In the genomic region with DNA sequence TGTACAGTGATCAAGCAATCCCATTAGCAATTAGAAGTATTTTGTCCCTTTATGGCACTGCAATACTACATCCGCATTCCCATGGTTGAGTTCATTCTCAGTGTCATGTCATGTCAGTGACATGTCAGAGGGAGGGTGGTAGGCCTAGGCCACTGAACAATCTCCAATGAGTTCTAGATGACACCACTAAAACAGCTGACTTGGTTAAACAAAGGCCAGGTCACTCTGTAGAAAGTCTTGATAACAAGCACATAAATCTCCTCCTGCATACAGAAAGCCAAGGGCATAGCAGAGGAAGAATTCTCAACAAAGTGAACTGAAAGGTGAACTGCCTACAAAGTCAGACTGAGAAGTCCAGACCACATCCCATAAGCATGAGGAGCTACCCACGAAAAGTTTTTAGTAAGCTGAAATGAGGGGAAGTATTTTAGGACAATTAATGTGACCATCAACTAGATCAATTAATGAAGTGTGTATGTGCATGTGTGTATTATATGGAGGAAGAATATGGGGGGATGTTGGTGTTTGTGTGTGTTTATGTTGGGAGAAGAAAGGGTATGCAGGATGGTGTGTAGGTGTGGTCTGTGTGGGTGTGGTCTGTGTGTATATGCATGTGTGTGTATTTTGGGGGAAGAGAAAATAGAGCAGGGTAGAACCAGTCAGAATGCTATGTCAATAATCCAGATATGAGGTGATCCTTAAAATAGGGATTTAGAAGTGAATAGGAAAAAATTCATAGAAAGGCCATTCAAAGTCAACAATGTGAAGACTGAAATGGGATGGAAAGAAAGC, we compare ENCODE assay signal across 29 cellular contexts.
DNase-seq lines count a peak whose midpoint lies in the region; ATAC-seq and TF ChIP-seq lines count a peak whose summit lies in the region.
"Had no signal": no experiment of that assay in that cellular context is flagged by ENCODE, and none has a peak within 500 bp of the region (broad histone marks: within the 10 kb centered on the region; RNA-seq: fewer than 3 reads in every experiment).

No MANE protein-coding gene starts in this region.

- TF ChIP-seq CTCF in HEK293 (tag by site-specific recombination; IDR thresholded peaks at IDR 0.05) (no peak), hepatocyte (IDR thresholded peaks at IDR 0.05; ENCODE audit: poor library complexity) (no peak), MCF 10A (IDR thresholded peaks at IDR 0.05; ENCODE audit: unreplicated experiment) (no peak)

- H3K4me1 ChIP-seq in HEK293 (ENCODE audit: control insufficient read depth, insufficient read depth, low read length) (no peaks in the 10 kb centered on the region), hepatocyte (ENCODE audit: insufficient read depth) (peaks cover 9% of the 10 kb centered on the region), subcutaneous abdominal adipose tissue (ENCODE audit: control insufficient read depth in 5 of 5, insufficient read depth in 5 of 5, low read length in 5 of 5) (peaks cover 0 to 64% (median 39%) of the 10 kb centered on the region in 5 donors)
- H3K4me1 ChIP-seq: SJSA1 had no signal

- H3K9ac ChIP-seq in subcutaneous abdominal adipose tissue (ENCODE audit: low read length in 5 of 5) = no peak overlapping the region

- peaks cover 7% of the 10 kb centered on the region for H3K4me1 Mint-ChIP-seq in activated CD4-positive, alpha-beta T cell treated with anti-CD3 and anti-CD28 coated beads, Interleukin-2, amount 10 ng/mL, durations not matched to agents 24 days and 14 days
- peaks cover 46% of the 10 kb centered on the region for H3K4me1 Mint-ChIP-seq in MCF 10A (ENCODE audit: insufficient read depth, unreplicated experiment)
- H3K4me1 Mint-ChIP-seq: activated naive CD8-positive, alpha-beta T cell treated with anti-CD3 and anti-CD28 coated beads, Interleukin-2, amount 10 ng/mL, durations not matched to agents 7 days and 5 days; naive B cell; T-cell had no signal

- DNase-seq in activated CD4-positive, alpha-beta T cell treated with anti-CD3 and anti-CD28 coated beads, Interleukin-2, amount 10 ng/mL, durations not matched to agents 24 days and 14 days = peak; percentile 32
- no peak for DNase-seq in activated CD4-positive, alpha-beta T cell treated with anti-CD3 and anti-CD28 coated beads for 48 hours
- peak; percentile 18 for DNase-seq in hepatocyte (ENCODE audit: low spot score)
- DNase-seq in DMS114 treated with DMSO at 0.1 percent for 48 hours (lab: John Stamatoyannopoulos, UW; ENCODE audit: unreplicated experiment) = no peak
- no peak for DNase-seq in MCF 10A (ENCODE audit: unreplicated experiment)
- DNase-seq: activated CD8-positive, alpha-beta T cell treated with anti-CD3 and anti-CD28 coated beads for 36 hours; activated effector memory CD4-positive, alpha-beta T cell treated with anti-CD3 and anti-CD28 coated beads, Interleukin-2, amount 50 U/mL, for 16 hours; activated naive CD8-positive, alpha-beta T cell treated with anti-CD3 and anti-CD28 coated beads, Interleukin-2, amount 10 ng/mL, durations not matched to agents 7 days and 5 days; AML-193; CD8-positive, alpha-beta T cell; cerebellar nuclear complex; DMS153; dorsolateral prefrontal cortex; glutamatergic neuron; kidney glomerular epithelial cell; mesenchymal stem cell; naive B cell; NCI-H1105; NCI-H1930; NCI-H2227 treated with DMSO at 0.1 percent for 48 hours; nucleus accumbens; stimulated activated CD4-positive, alpha-beta T cell treated with anti-CD3 and anti-CD28 coated beads, Interleukin-4, amount 100 ng/mL, for 24 hours; stimulated activated naive CD4-positive, alpha-beta T cell treated with Interleukin-2 at 50 U/mL for 16 hours; T-cell had no signal

- no peak overlapping the region for H2AFZ ChIP-seq in hepatocyte

- BruUV-seq in MCF 10A (replicated peaks; lab: Mats Ljungman, UMichigan) = no TSS peak

- H3K9me3 Mint-ChIP-seq in activated CD4-positive, alpha-beta T cell treated with anti-CD3 and anti-CD28 coated beads, Interleukin-2, amount 10 ng/mL, durations not matched to agents 24 days and 14 days = no peaks in the 10 kb centered on the region
- H3K9me3 Mint-ChIP-seq in MCF 10A (ENCODE audit: unreplicated experiment) = no peaks in the 10 kb centered on the region
- H3K9me3 Mint-ChIP-seq: activated CD8-positive, alpha-beta T cell treated with anti-CD3 and anti-CD28 coated beads for 36 hours; activated naive CD8-positive, alpha-beta T cell treated with anti-CD3 and anti-CD28 coated beads, Interleukin-2, amount 10 ng/mL, durations not matched to agents 7 days and 5 days; CD8-positive, alpha-beta T cell; naive B cell; T-cell had no signal

- H3K4me3 ChIP-seq in HEK293 (ENCODE audit: low read depth, low read length) (no peak overlapping the region), hepatocyte (no peak overlapping the region), subcutaneous abdominal adipose tissue (ENCODE audit: low read depth in 1 of 5, low read length in 5 of 5) (no peak overlapping the region)
- H3K4me3 ChIP-seq: dorsolateral prefrontal cortex, SJSA1 had no signal

- 92% methylated on average over 2 of the region's 2 CpGs for WGBS in hepatocyte (ENCODE audit: low lambda C conversion rate, missing lambda C conversion rate)

- H3K9me2 ChIP-seq in hepatocyte (replicated peaks; ENCODE audit: insufficient read depth) = no peaks in the 10 kb centered on the region

- H3K36me3 ChIP-seq in HEK293 (ENCODE audit: control insufficient read depth in 2 of 2, insufficient read depth in 1 of 2, low read length in 2 of 2) = no peaks in the 10 kb centered on the region
- no peaks in the 10 kb centered on the region for H3K36me3 ChIP-seq in hepatocyte (replicated peaks; ENCODE audit: insufficient read depth, low read depth)
- no peaks in the 10 kb centered on the region for H3K36me3 ChIP-seq in subcutaneous abdominal adipose tissue (ENCODE audit: control insufficient read depth in 5 of 5, insufficient read depth in 5 of 5, low read length in 5 of 5)
- H3K36me3 ChIP-seq: SJSA1 had no signal

- no peak for ATAC-seq in HG02642 (IDR thresholded peaks at IDR 0.05; ENCODE audit: poor library complexity, unreplicated experiment)
- ATAC-seq: activated CD8-positive, alpha-beta T cell treated with anti-CD3 and anti-CD28 coated beads for 36 hours; CD8-positive, alpha-beta T cell; T-cell had no signal

- intact Hi-C loops in activated CD4-positive, alpha-beta T cell treated with anti-CD3 and anti-CD28 coated beads, Interleukin-2, amount 10 ng/mL, durations not matched to agents 24 days and 14 days (cut with micrococcal nuclease) = no loop called here
- intact Hi-C loops in MCF 10A (cut with micrococcal nuclease) = no loop called here

- H3K36me3 Mint-ChIP-seq in activated CD4-positive, alpha-beta T cell treated with anti-CD3 and anti-CD28 coated beads, Interleukin-2, amount 10 ng/mL, durations not matched to agents 24 days and 14 days (ENCODE audit: low read depth) = no peaks in the 10 kb centered on the region
- no peaks in the 10 kb centered on the region for H3K36me3 Mint-ChIP-seq in MCF 10A (ENCODE audit: insufficient read depth, unreplicated experiment)
- H3K36me3 Mint-ChIP-seq: activated naive CD8-positive, alpha-beta T cell treated with anti-CD3 and anti-CD28 coated beads, Interleukin-2, amount 10 ng/mL, durations not matched to agents 7 days and 5 days; CD8-positive, alpha-beta T cell; T-cell had no signal

- no peak overlapping the region for H3K4me3 Mint-ChIP-seq in activated CD4-positive, alpha-beta T cell treated with anti-CD3 and anti-CD28 coated beads, Interleukin-2, amount 10 ng/mL, durations not matched to agents 24 days and 14 days
- H3K4me3 Mint-ChIP-seq in MCF 10A (ENCODE audit: unreplicated experiment) = no peak overlapping the region
- H3K4me3 Mint-ChIP-seq: activated CD8-positive, alpha-beta T cell treated with anti-CD3 and anti-CD28 coated beads for 36 hours; activated naive CD8-positive, alpha-beta T cell treated with anti-CD3 and anti-CD28 coated beads, Interleukin-2, amount 10 ng/mL, durations not matched to agents 7 days and 5 days; CD8-positive, alpha-beta T cell; naive B cell; T-cell had no signal

- H3K27ac ChIP-seq in HEK293 (ENCODE audit: extremely low read depth, low read depth, low read length) = no peak overlapping the region
- H3K27ac ChIP-seq in hepatocyte = no peak overlapping the region
- H3K27ac ChIP-seq in subcutaneous abdominal adipose tissue (ENCODE audit: low read depth, low read length) = peak overlapping the region; percentile 71
- H3K27ac ChIP-seq: 22Rv1, SJSA1 had no signal

- no peak overlapping the region for H3K27ac Mint-ChIP-seq in activated CD4-positive, alpha-beta T cell treated with anti-CD3 and anti-CD28 coated beads, Interleukin-2, amount 10 ng/mL, durations not matched to agents 24 days and 14 days
- no peak overlapping the region for H3K27ac Mint-ChIP-seq in MCF 10A (ENCODE audit: low read depth, unreplicated experiment)
- H3K27ac Mint-ChIP-seq: activated CD8-positive, alpha-beta T cell treated with anti-CD3 and anti-CD28 coated beads for 36 hours; activated naive CD8-positive, alpha-beta T cell treated with anti-CD3 and anti-CD28 coated beads, Interleukin-2, amount 10 ng/mL, durations not matched to agents 7 days and 5 days; CD8-positive, alpha-beta T cell; naive B cell; T-cell had no signal

- no peaks in the 10 kb centered on the region for H3K27me3 Mint-ChIP-seq in activated CD4-positive, alpha-beta T cell treated with anti-CD3 and anti-CD28 coated beads, Interleukin-2, amount 10 ng/mL, durations not matched to agents 24 days and 14 days
- H3K27me3 Mint-ChIP-seq in MCF 10A (ENCODE audit: insufficient read depth, unreplicated experiment) = no peaks in the 10 kb centered on the region
- H3K27me3 Mint-ChIP-seq: activated naive CD8-positive, alpha-beta T cell treated with anti-CD3 and anti-CD28 coated beads, Interleukin-2, amount 10 ng/mL, durations not matched to agents 7 days and 5 days had no signal

- no peaks in the 10 kb centered on the region for H4K20me1 ChIP-seq in hepatocyte (ENCODE audit: insufficient read depth, poor library complexity, severe bottlenecking)

- POLR2A ChIA-PET in HEK293 (lab: Yijun Ruan, JAX) = interaction anchor here (0.7 kb wide), 1 partner anchor 55 kb away, joined by 4 read pairs; no protein-coding TSS in a partner anchor
- POLR2A ChIA-PET in MCF 10A (lab: Yijun Ruan, JAX) = interaction anchor here (0.6 to 1.6 kb wide), 4 partner anchors 34 to 242 kb away, joined by 3 read pairs; no protein-coding TSS in a partner anchor

- peaks cover 5% of the 10 kb centered on the region for H3K79me2 ChIP-seq in hepatocyte

- H3K9me3 ChIP-seq in HEK293 (ENCODE audit: control insufficient read depth, insufficient read depth, low read depth, low read length) (no peaks in the 10 kb centered on the region), hepatocyte (ENCODE audit: low read depth) (no peaks in the 10 kb centered on the region), subcutaneous abdominal adipose tissue (ENCODE audit: control insufficient read depth in 5 of 5, low read length in 5 of 5) (no peaks in the 10 kb centered on the region)
- H3K9me3 ChIP-seq: SJSA1 had no signal

- no peak overlapping the region for H3K4me2 ChIP-seq in hepatocyte

- H3K27me3 ChIP-seq in hepatocyte = no peaks in the 10 kb centered on the region
- no peaks in the 10 kb centered on the region for H3K27me3 ChIP-seq in subcutaneous abdominal adipose tissue (ENCODE audit: control insufficient read depth in 5 of 5, insufficient read depth in 4 of 5, low read length in 5 of 5)
- H3K27me3 ChIP-seq: dorsolateral prefrontal cortex had no signal

- CTCF ChIA-PET in HEK293 (lab: Yijun Ruan, JAX) = interaction anchor here (1.2 kb wide), 1 partner anchor 17 kb away, joined by 3 read pairs; no protein-coding TSS in a partner anchor
- CTCF ChIA-PET in MCF 10A (lab: Yijun Ruan, JAX) = interaction anchor here (0.7 to 4.0 kb wide), 2 partner anchors 65 to 68 kb away, joined by 5 to 17 read pairs; partner anchors contain the start of gene TBC1D4

Comparison
In these comparisons a context has a peak if more than half of its experiments do, and no peak if none do; other contexts are left out.
1. DNase-seq: peak in activated CD4-positive, alpha-beta T cell treated with anti-CD3 and anti-CD28 coated beads, Interleukin-2, amount 10 ng/mL, durations not matched to agents 24 days and 14 days (single experiment) and hepatocyte (single experiment); none in activated CD4-positive, alpha-beta T cell treated with anti-CD3 and anti-CD28 coated beads for 48 hours (single experiment), DMS114 treated with DMSO at 0.1 percent for 48 hours (single experiment) and MCF 10A (single experiment).